In genomic region chr10:110254467-110254866, GRCh38 we compare ENCODE assay signal across 16 cellular contexts. TPM values are rescaled to one million over a fixed set of nuclear protein-coding genes. Genes with fewer than 3 reads are reported as not detected.
A peak's percentile ranks its signal among the peaks of the same experiment; 100 is the strongest.
DNase-seq lines count a peak whose midpoint lies in the region; ATAC-seq and TF ChIP-seq lines count a peak whose summit lies in the region.
"Had no signal": no experiment of that assay in that cellular context is flagged by ENCODE, and none has a peak within 500 bp of the region (broad histone marks: within the 10 kb centered on the region; RNA-seq: fewer than 3 reads in every experiment).

No MANE protein-coding gene starts in this region.

- 0 out of 2 replicates have a peak, but pooled peaks cover 5% of the 10 kb centered on the region for H3F3A ChIP-seq in Loucy (ENCODE audit: low read depth)

- peak overlapping the region; percentile 49 for H3K4me2 ChIP-seq in Loucy (ENCODE audit: low read depth, low read length, poor library complexity, severe bottlenecking)
- H3K4me2 ChIP-seq: BLaER1 treated with 17β-estradiol and CSF1 and Interleukin-3, amounts not matched to agents 10 nM and 100 nM had no signal

- H3K9me2 ChIP-seq in Loucy (replicated peaks; ENCODE audit: low read depth, low read length), result no peaks in the 10 kb centered on the region

- peaks cover 25% of the 10 kb centered on the region for H3K4me1 ChIP-seq in Loucy (ENCODE audit: insufficient read depth, low read length, poor library complexity, severe bottlenecking)

- TF ChIP-seq CTCF in Loucy (conservative IDR thresholded peaks at IDR 0.05; ENCODE audit: low read length), result no peak

- H3K36me3 ChIP-seq in Loucy (ENCODE audit: insufficient read depth, low read length), result peaks cover 8% of the 10 kb centered on the region

- H3K27me3 ChIP-seq in Loucy (ENCODE audit: insufficient read depth, low read length, poor library complexity, severe bottlenecking), result no peaks in the 10 kb centered on the region
- H3K27me3 ChIP-seq: BLaER1 treated with 17β-estradiol and CSF1 and Interleukin-3, amounts not matched to agents 10 nM and 100 nM had no signal

- peaks cover 33% of the 10 kb centered on the region for H3K4me1 Mint-ChIP-seq in activated T-cell treated with anti-CD3 and anti-CD28 coated beads, Interleukin-2, amount 50 U/mL, for 4 hours (ENCODE audit: low read depth)
- H3K4me1 Mint-ChIP-seq in activated T-helper 17 cell treated with anti-CD3 and anti-CD28 coated beads, Interleukin-2, amount 50 U/mL, for 72 hours, result peaks cover 37% of the 10 kb centered on the region

- peaks cover 5% of the 10 kb centered on the region for H3K9me3 Mint-ChIP-seq in activated T-cell treated with anti-CD3 and anti-CD28 coated beads, Interleukin-2, amount 50 U/mL, for 4 hours
- no peaks in the 10 kb centered on the region for H3K9me3 Mint-ChIP-seq in activated T-helper 17 cell treated with anti-CD3 and anti-CD28 coated beads, Interleukin-2, amount 50 U/mL, for 72 hours

- H2AFZ ChIP-seq in Loucy (ENCODE audit: low read length), result peak overlapping the region; percentile 29
- H2AFZ ChIP-seq: GM23248 had no signal

- no peak overlapping the region for H3K27ac Mint-ChIP-seq in activated T-helper 17 cell treated with anti-CD3 and anti-CD28 coated beads, Interleukin-2, amount 50 U/mL, for 72 hours

- peaks cover 15% of the 10 kb centered on the region for H3K36me3 Mint-ChIP-seq in activated T-cell treated with anti-CD3 and anti-CD28 coated beads, Interleukin-2, amount 50 U/mL, for 4 hours (ENCODE audit: insufficient read depth)
- H3K36me3 Mint-ChIP-seq in activated T-helper 17 cell treated with anti-CD3 and anti-CD28 coated beads, Interleukin-2, amount 50 U/mL, for 72 hours (ENCODE audit: low read depth), result peaks cover 41% of the 10 kb centered on the region

- H3K9me3 ChIP-seq in Loucy (ENCODE audit: insufficient read depth, low read depth, low read length), result no peaks in the 10 kb centered on the region

- H3K9ac ChIP-seq in Loucy (ENCODE audit: low read depth, low read length, poor library complexity, severe bottlenecking), result peak overlapping the region; percentile 35
- H3K9ac ChIP-seq: BLaER1 treated with 17β-estradiol and CSF1 and Interleukin-3, amounts not matched to agents 10 nM and 100 nM; GM23248 had no signal

- no peaks in the 10 kb centered on the region for H3K27me3 Mint-ChIP-seq in activated T-cell treated with anti-CD3 and anti-CD28 coated beads, Interleukin-2, amount 50 U/mL, for 4 hours (ENCODE audit: low read depth)
- no peaks in the 10 kb centered on the region for H3K27me3 Mint-ChIP-seq in activated T-helper 17 cell treated with anti-CD3 and anti-CD28 coated beads, Interleukin-2, amount 50 U/mL, for 72 hours

- H3K79me2 ChIP-seq in Loucy (ENCODE audit: insufficient read depth, low read length), result 0 out of 2 replicates have a peak, but pooled peaks cover 3% of the 10 kb centered on the region

- H3K4me3 Mint-ChIP-seq in activated T-cell treated with anti-CD3 and anti-CD28 coated beads, Interleukin-2, amount 50 U/mL, for 4 hours, result peak overlapping the region; percentile 13
- H3K4me3 Mint-ChIP-seq in activated T-helper 17 cell treated with anti-CD3 and anti-CD28 coated beads, Interleukin-2, amount 50 U/mL, for 72 hours, result peak overlapping the region; percentile 28
- H3K4me3 Mint-ChIP-seq: CD4-positive, CD25-positive, alpha-beta regulatory T cell had no signal

- H3K4me3 ChIP-seq in Loucy (ENCODE audit: low read length, poor library complexity, severe bottlenecking), result peak overlapping the region; percentile 28
- H3K4me3 ChIP-seq: BLaER1 treated with 17β-estradiol and CSF1 and Interleukin-3, amounts not matched to agents 10 nM and 100 nM; GM23248 had no signal

- no peak for ATAC-seq in activated T-cell treated with anti-CD3 and anti-CD28 coated beads, Interleukin-2, amount 50 U/mL, for 4 hours
- ATAC-seq in GM18498 (IDR thresholded peaks at IDR 0.05; ENCODE audit: unreplicated experiment) (peak; percentile 38), HG02852 (IDR thresholded peaks at IDR 0.05; ENCODE audit: unreplicated experiment) (no peak)
- no peak for ATAC-seq in activated T-helper 17 cell treated with anti-CD3 and anti-CD28 coated beads, Interleukin-2, amount 50 U/mL, for 72 hours (replicated peaks)
- ATAC-seq: HCT116, HepG2 had no signal

- H4K20me1 ChIP-seq in Loucy (ENCODE audit: insufficient read depth, low read length, poor library complexity, severe bottlenecking), result no peaks in the 10 kb centered on the region

- DNase-seq in activated T-cell treated with anti-CD3 and anti-CD28 coated beads, Interleukin-2, amount 50 U/mL, for 4 hours, result no peak
- no peak for DNase-seq in activated T-cell treated with anti-CD3 and anti-CD28 coated beads for 4 hours
- no peak for DNase-seq in activated CD8-positive, alpha-beta memory T cell treated with anti-CD3 and anti-CD28 coated beads, Interleukin-2, amount 50 U/mL, for 4 hours
- no peak for DNase-seq in SIG-M5 treated with dmso at 0.1 percent for 504 hours (lab: John Stamatoyannopoulos, UW; ENCODE audit: unreplicated experiment)
- DNase-seq: ACHN; CD4-positive, CD25-positive, alpha-beta regulatory T cell; DMS79 treated with DMSO at 0.1 percent for 48 hours; EL; GM23248 had no signal

RNA-seq across cellular contexts. Expression of gene MXI1, which starts 47.1 kb away (rescaled TPM):
- total RNA-seq in activated T-cell treated with anti-CD3 and anti-CD28 coated beads, Interleukin-2, amount 50 U/mL, for 4 hours, result 10 to 100 TPM; 13.6 to 14.5 (median 14.2) TPM
- 100 to 1,000 TPM in 1 of 2 donors, 10 to 100 TPM in 1; 32.5 to 130 TPM for total RNA-seq in activated T-helper 17 cell treated with anti-CD3 and anti-CD28 coated beads, Interleukin-2, amount 50 U/mL, for 72 hours

RNA-seq across cellular contexts. Expression of gene SMNDC1, which starts 50.3 kb away (rescaled TPM):
- 10 to 100 TPM; 54.7 to 56.6 (median 55.4) TPM for total RNA-seq in activated T-cell treated with anti-CD3 and anti-CD28 coated beads, Interleukin-2, amount 50 U/mL, for 4 hours
- total RNA-seq in activated T-helper 17 cell treated with anti-CD3 and anti-CD28 coated beads, Interleukin-2, amount 50 U/mL, for 72 hours, result 10 to 100 TPM; 35.8 to 40.1 TPM
